ENCODE assay signal across 24 cellular contexts in the genomic region with DNA sequence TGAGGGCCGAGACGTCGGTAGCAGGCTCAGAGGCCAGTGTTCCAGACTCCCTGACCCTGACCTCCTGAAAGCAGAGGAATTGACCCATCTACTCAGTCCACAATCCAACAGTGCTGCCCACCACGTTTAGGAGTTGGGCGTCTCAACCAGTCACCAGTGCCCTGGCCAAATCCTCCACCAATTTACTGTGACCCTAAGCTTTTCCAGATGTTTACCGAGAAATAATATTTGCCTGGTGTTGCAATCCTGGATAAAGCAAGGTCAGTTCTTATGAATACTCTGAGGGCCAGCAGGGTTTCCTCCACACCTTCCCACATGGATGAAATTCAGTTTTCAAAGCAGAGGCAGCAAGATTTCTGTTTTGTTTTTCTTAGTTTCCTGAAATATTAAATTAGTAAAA. TPM values are rescaled to one million over a fixed set of nuclear protein-coding genes. Genes with fewer than 3 reads are reported as not detected.
A peak's percentile ranks its signal among the peaks of the same experiment; 100 is the strongest.
DNase-seq lines count a peak whose midpoint lies in the region; ATAC-seq, FAIRE-seq and TF ChIP-seq lines count a peak whose summit lies in the region.
"Had no signal": no experiment of that assay in that cellular context is flagged by ENCODE, and none has a peak within 500 bp of the region (broad histone marks: within the 10 kb centered on the region; RNA-seq: fewer than 3 reads in every experiment).

No MANE protein-coding gene starts in this region.

- BruUV-seq in HepG2 (replicated peaks; lab: Mats Ljungman, UMichigan), result no TSS peak

- TF ChIP-seq CTCF in HepG2 (CRISPR knock-in tag; IDR thresholded peaks at IDR 0.05) (no peak), right lobe of liver (IDR thresholded peaks at IDR 0.05) (no peak), psoas muscle (IDR thresholded peaks at IDR 0.05) (no peak)

- DNase-seq in HepG2 (ENCODE audit: low spot score), result no peak
- DNase-seq in right lobe of liver, result no peak
- DNase-seq in fibroblast of gingiva (ENCODE audit: low read depth), result peak; percentile 78
- peak; percentile 33 to 66 for DNase-seq in psoas muscle
- DNase-seq: Caco-2; CD4-positive, alpha-beta T cell; DMS 273 treated with DMSO at 0.1 percent for 48 hours; DMS79 treated with DMSO at 0.1 percent for 48 hours; H9; KBM-7; NCI-H1092; NCI-H1436; NCI-H2029; NCI-H2227 treated with DMSO at 0.1 percent for 48 hours; NCI-H510A; NCI-H748 treated with DMSO at 0.1 percent for 48 hours; PC-9 had no signal

- 0% methylated on average over 1 of the region's 6 CpGs for WGBS in HepG2 (ENCODE audit: low lambda C conversion rate)
- WGBS in right lobe of liver (ENCODE audit: insufficient coverage, low coverage, low lambda C conversion rate, missing lambda C conversion rate), result 70% methylated on average over 4 of the region's 6 CpGs
- whole genome bisulfite sequencing in psoas muscle, 3 donors, result 52 to 59% (median 53%) methylated on average over 6 of the region's 6 CpGs

- no peaks in the 10 kb centered on the region for H3K36me3 ChIP-seq in HepG2 (replicated peaks in 1 of 2; ENCODE audit: control insufficient read depth in 1 of 2, insufficient read depth in 2 of 2, low read length in 2 of 2)
- no peaks in the 10 kb centered on the region for H3K36me3 ChIP-seq in right lobe of liver
- H3K36me3 ChIP-seq in psoas muscle (ENCODE audit: insufficient read depth in 1 of 2, low read depth in 1 of 2), result no peaks in the 10 kb centered on the region
- H3K36me3 ChIP-seq: BLaER1 had no signal

- H2AFZ ChIP-seq in HepG2 (ENCODE audit: low read length), result no peak overlapping the region
- H2AFZ ChIP-seq: PC-9 had no signal

- H3K79me2 ChIP-seq in HepG2 (ENCODE audit: insufficient read depth, low read length), result no peaks in the 10 kb centered on the region

- no peak overlapping the region for H3K27ac ChIP-seq in HepG2 (ENCODE audit: extremely low read length, insufficient read depth, low read length)
- H3K27ac ChIP-seq in right lobe of liver, result no peak overlapping the region
- no peak overlapping the region for H3K27ac ChIP-seq in psoas muscle
- H3K27ac ChIP-seq: BLaER1, HL-60, PC-9, RWPE1 had no signal

- intact Hi-C loops in HepG2 (cut with micrococcal nuclease; ENCODE audit: unreplicated experiment), result no loop called here
- intact Hi-C loops in right lobe of liver (cut with DNase I), result no loop called here
- intact Hi-C loops in psoas muscle (cut with DNase I), result no loop called here

- no peaks in the 10 kb centered on the region; a peak in 1 of 5 replicates for H3K27me3 ChIP-seq in HepG2 (ENCODE audit: control insufficient read depth in 1 of 2, insufficient read depth in 2 of 2, low read length in 2 of 2)
- no peaks in the 10 kb centered on the region for H3K27me3 ChIP-seq in right lobe of liver
- no peaks in the 10 kb centered on the region for H3K27me3 ChIP-seq in psoas muscle (ENCODE audit: insufficient read depth in 3 of 3, low read length in 2 of 3)
- H3K27me3 ChIP-seq: BLaER1 had no signal

- no peak for FAIRE-seq in HepG2 (lab: Jason Lieb, UNC)

- TF ChIP-seq EP300 in HepG2 (IDR thresholded peaks at IDR 0.05; ENCODE audit: low read depth in 2 of 2, low read length in 2 of 2) (no peak), HepG2 (CRISPR knock-in tag; IDR thresholded peaks at IDR 0.05; ENCODE audit: borderline replicate concordance) (no peak)

- ATAC-seq in HepG2 (no peak), right lobe of liver (no peak), psoas muscle (peak in 3 of 4 donors; percentile 39 to 62 (median 40)), GM19324 (IDR thresholded peaks at IDR 0.05; ENCODE audit: low FRiP score, unreplicated experiment) (no peak), HG02973 (IDR thresholded peaks at IDR 0.05; ENCODE audit: unreplicated experiment) (no peak), GM21529 (IDR thresholded peaks at IDR 0.05; ENCODE audit: unreplicated experiment) (no peak)

- in situ Hi-C loops in HepG2 (cut with HindIII; ENCODE audit: extremely low pct_ligation_motif_present, low pct_unique_long_range_greater_than_20kb), result no loop called here

- CTCF ChIA-PET in HepG2 (lab: Yijun Ruan, JAX; ENCODE audit: low intra/inter-chr PET ratio, low total read pairs), result no interaction called here

- POLR2A ChIA-PET in HepG2 (lab: Yijun Ruan, JAX), result no interaction called here

- H3K4me3 ChIP-seq in HepG2 (replicated peaks in 1 of 3; ENCODE audit: insufficient read depth in 1 of 3, low read depth in 2 of 3, low read length in 3 of 3) (no peak overlapping the region), right lobe of liver (no peak overlapping the region), psoas muscle (no peak overlapping the region)
- H3K4me3 ChIP-seq: BLaER1, PC-9 had no signal

- peak overlapping the region; percentile 23; the same call in 1 of the 2 replicates for H3K4me2 ChIP-seq in HepG2 (ENCODE audit: low read depth, low read length)
- H3K4me2 ChIP-seq: BLaER1, PC-9 had no signal

- no peaks in the 10 kb centered on the region for H3K9me3 ChIP-seq in HepG2 (ENCODE audit: low read length)
- H3K9me3 ChIP-seq in right lobe of liver, result no peaks in the 10 kb centered on the region
- H3K9me3 ChIP-seq in psoas muscle, result no peaks in the 10 kb centered on the region

- H4K20me1 ChIP-seq in HepG2 (ENCODE audit: insufficient read depth, low read length), result no peaks in the 10 kb centered on the region
- H4K20me1 ChIP-seq: BLaER1 had no signal

- H3K4me1 ChIP-seq in HepG2 (ENCODE audit: insufficient read depth, low read length), result peaks cover 32% of the 10 kb centered on the region
- no peaks in the 10 kb centered on the region for H3K4me1 ChIP-seq in right lobe of liver
- peaks cover 7% of the 10 kb centered on the region for H3K4me1 ChIP-seq in psoas muscle

- TF ChIP-seq POLR2A in HepG2 (IDR thresholded peaks at IDR 0.05; ENCODE audit: insufficient read depth in 1 of 2, low read depth in 2 of 2, low read length in 2 of 2) (no peak), right lobe of liver (IDR thresholded peaks at IDR 0.05) (no peak)

- TF ChIP-seq RAD21 in HepG2 (CRISPR knock-in tag; IDR thresholded peaks at IDR 0.05), result no peak

- no peak overlapping the region for H3K9ac ChIP-seq in HepG2 (ENCODE audit: insufficient read depth, low read depth, low read length)
- H3K9ac ChIP-seq: BLaER1 had no signal

TF ChIP-seq in HepG2, 621 proteins besides CTCF, POLR2A, EP300 and RAD21 (continues in another document):
- TF ChIP-seq RAD51 (IDR thresholded peaks at IDR 0.05; ENCODE audit: borderline replicate concordance), result no peak
- no peak for TF ChIP-seq CBX2 (IDR thresholded peaks at IDR 0.05; ENCODE audit: low read depth, low read length)
- no peak for TF ChIP-seq CBX2 (CRISPR knock-in tag; IDR thresholded peaks at IDR 0.05; ENCODE audit: low read depth)

RNA-seq across cellular contexts. Expression of a gene that starts 7.5 kb away (rescaled TPM):
- not detected in 2 replicates for total RNA-seq in HepG2 (2016; rRNA removed; fragmentation: Illumina TruSeq; extraction: Trizol)
- total RNA-seq in HepG2 (2016; cell fraction: cytosol; rRNA removed; fragmentation: Illumina TruSeq; extraction: Trizol; ENCODE audit: low read depth), result not detected in 2 replicates
- not detected in 2 replicates for total RNA-seq in HepG2 (2016; cell fraction: insoluble cytoplasmic fraction; rRNA removed; fragmentation: Illumina TruSeq; extraction: Trizol)
- not detected in 2 replicates for total RNA-seq in HepG2 (2016; cell fraction: membrane; rRNA removed; fragmentation: Illumina TruSeq; extraction: Trizol)
- not detected in 2 replicates for total RNA-seq in HepG2 (2016; cell fraction: nucleus; rRNA removed; fragmentation: Illumina TruSeq; extraction: Trizol)
- 0.13 TPM in 1 of 2 replicates, not detected in the other for polyA plus RNA-seq in HepG2 (2011; rRNA removed)
- polyA plus RNA-seq in HepG2 (2011; cell fraction: cytosol; rRNA removed), result 0.08 and 0.10 TPM in 2 replicates
- polyA plus RNA-seq in HepG2 (2011; cell fraction: nucleus; rRNA removed), result not detected in 2 replicates
- polyA plus RNA-seq in HepG2 (2012), result not detected in 2 replicates
- polyA plus RNA-seq in HepG2 (2016; cell fraction: cytosol; fragmentation: Illumina TruSeq; extraction: Trizol; ENCODE audit: low read depth), result not detected in 2 replicates
- polyA plus RNA-seq in HepG2 (2016; cell fraction: insoluble cytoplasmic fraction; fragmentation: Illumina TruSeq; extraction: Trizol; ENCODE audit: low read depth), result not detected in 2 replicates
- not detected in 2 replicates for polyA plus RNA-seq in HepG2 (2016; cell fraction: membrane; fragmentation: Illumina TruSeq; extraction: Trizol; ENCODE audit: low read depth)
- not detected in 2 replicates for polyA plus RNA-seq in HepG2 (2016; cell fraction: nucleus; fragmentation: Illumina TruSeq; extraction: Trizol; ENCODE audit: insufficient read depth, low read depth)
- not detected in 2 replicates for polyA minus RNA-seq in HepG2 (2011; rRNA and poly(A)+ RNA removed; ENCODE audit: low replicate concordance)
- polyA minus RNA-seq in HepG2 (2011; cell fraction: cytosol; rRNA and poly(A)+ RNA removed), result not detected in 2 replicates
- polyA minus RNA-seq in HepG2 (2011; cell fraction: nucleus; rRNA and poly(A)+ RNA removed), result not detected in 2 replicates
- total RNA-seq in right lobe of liver, result 1 to 10 TPM in 1 of 6 experiments, under 1 TPM in 5; 0.29 to 5.6 (median 0.41) TPM
- total RNA-seq in psoas muscle, result 100 to 1,000 TPM; 265 to 468 (median 389) TPM
- polyA plus RNA-seq in psoas muscle, result 100 to 1,000 TPM; 304 to 629 (median 370) TPM
- total RNA-seq: A673; CD4-positive, alpha-beta T cell; H9 had no signal

RNA-seq across cellular contexts. Expression of a gene that starts 48.1 kb away (rescaled TPM):
- 36.5 and 65.6 TPM in 2 replicates for total RNA-seq in HepG2 (2016; rRNA removed; fragmentation: Illumina TruSeq; extraction: Trizol)
- 7.1 and 8.4 TPM in 2 replicates for total RNA-seq in HepG2 (2016; cell fraction: cytosol; rRNA removed; fragmentation: Illumina TruSeq; extraction: Trizol; ENCODE audit: low read depth)
- total RNA-seq in HepG2 (2016; cell fraction: insoluble cytoplasmic fraction; rRNA removed; fragmentation: Illumina TruSeq; extraction: Trizol), result 37.9 and 63.0 TPM in 2 replicates
- 16.6 and 17.6 TPM in 2 replicates for total RNA-seq in HepG2 (2016; cell fraction: membrane; rRNA removed; fragmentation: Illumina TruSeq; extraction: Trizol)
- 20.8 and 22.0 TPM in 2 replicates for total RNA-seq in HepG2 (2016; cell fraction: nucleus; rRNA removed; fragmentation: Illumina TruSeq; extraction: Trizol)
- polyA plus RNA-seq in HepG2 (2011; rRNA removed), result 67.0 and 86.5 TPM in 2 replicates
- 20.9 and 33.3 TPM in 2 replicates for polyA plus RNA-seq in HepG2 (2011; cell fraction: cytosol; rRNA removed)
- 16.0 and 18.6 TPM in 2 replicates for polyA plus RNA-seq in HepG2 (2011; cell fraction: nucleus; rRNA removed)
- polyA plus RNA-seq in HepG2 (2012), result 21.8 and 33.2 TPM in 2 replicates
- polyA plus RNA-seq in HepG2 (2016; cell fraction: cytosol; fragmentation: Illumina TruSeq; extraction: Trizol; ENCODE audit: low read depth), result 6.7 and 8.2 TPM in 2 replicates
- polyA plus RNA-seq in HepG2 (2016; cell fraction: insoluble cytoplasmic fraction; fragmentation: Illumina TruSeq; extraction: Trizol; ENCODE audit: low read depth), result 60.8 and 80.2 TPM in 2 replicates
- 10.6 and 14.9 TPM in 2 replicates for polyA plus RNA-seq in HepG2 (2016; cell fraction: membrane; fragmentation: Illumina TruSeq; extraction: Trizol; ENCODE audit: low read depth)
- polyA plus RNA-seq in HepG2 (2016; cell fraction: nucleus; fragmentation: Illumina TruSeq; extraction: Trizol; ENCODE audit: insufficient read depth, low read depth), result 31.6 and 37.5 TPM in 2 replicates
- 69.8 and 75.0 TPM in 2 replicates for polyA minus RNA-seq in HepG2 (2011; rRNA and poly(A)+ RNA removed; ENCODE audit: low replicate concordance)
- 49.0 and 63.7 TPM in 2 replicates for polyA minus RNA-seq in HepG2 (2011; cell fraction: cytosol; rRNA and poly(A)+ RNA removed)
- polyA minus RNA-seq in HepG2 (2011; cell fraction: nucleus; rRNA and poly(A)+ RNA removed), result 44.1 and 46.9 TPM in 2 replicates
- 10 to 100 TPM; 10.3 to 25.4 (median 14.9) TPM for total RNA-seq in right lobe of liver
- 100 to 1,000 TPM in 1 of 4 donors, 10 to 100 TPM in 3; 52.3 to 152 (median 91.5) TPM for total RNA-seq in psoas muscle
- 10 to 100 TPM; 45.0 to 81.9 (median 70.6) TPM for polyA plus RNA-seq in psoas muscle

Comparison
In these comparisons a context has a peak if more than half of its experiments do, and no peak if none do; other contexts are left out.
1. ATAC-seq: peak in psoas muscle (3 of 4); none in HepG2 (single experiment), right lobe of liver (0 of 4), GM19324 (single experiment), HG02973 (single experiment) and GM21529 (single experiment).
2. DNase-seq: peak in fibroblast of gingiva (single experiment) and psoas muscle (2 of 2); none in HepG2 (single experiment) and right lobe of liver (0 of 3).
3. RNA of a gene that starts 7.5 kb away (total RNA-seq): 265 to 468 TPM in psoas muscle; 0.29 to 5.6 TPM in right lobe of liver and not detected in HepG2; every median in the first group is over 10 times any median in the second.